Comparison of ENCODE assay signal across 21 cellular contexts in the genomic region with DNA sequence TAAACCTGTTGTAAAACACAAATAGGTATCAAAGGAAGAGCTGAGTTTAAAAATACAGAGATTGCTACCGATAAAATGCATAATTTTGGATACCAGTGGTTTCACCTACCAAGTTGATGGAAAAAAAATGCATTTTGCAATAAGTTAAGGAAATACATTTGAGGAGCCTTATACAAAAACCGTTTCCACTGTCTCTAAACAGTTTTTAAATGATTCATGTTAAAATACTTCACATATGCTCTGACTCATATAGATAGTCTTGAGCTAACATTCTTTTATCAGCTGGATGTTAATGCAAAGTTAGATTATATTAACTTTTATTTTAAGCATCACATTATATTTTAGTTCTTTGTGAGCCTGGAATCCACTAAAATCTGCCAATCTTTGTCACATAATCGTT. TPM values are rescaled to one million over a fixed set of nuclear protein-coding genes. Genes with fewer than 3 reads are reported as not detected.
DNase-seq lines count a peak whose midpoint lies in the region; ATAC-seq, FAIRE-seq and TF ChIP-seq lines count a peak whose summit lies in the region.
"Had no signal": no experiment of that assay in that cellular context is flagged by ENCODE, and none has a peak within 500 bp of the region (broad histone marks: within the 10 kb centered on the region; RNA-seq: fewer than 3 reads in every experiment).

No MANE protein-coding gene starts in this region.

- TF ChIP-seq EP300 in HepG2 (IDR thresholded peaks at IDR 0.05; ENCODE audit: low read depth in 2 of 2, low read length in 2 of 2): no peak
- TF ChIP-seq EP300 in HepG2 (CRISPR knock-in tag; IDR thresholded peaks at IDR 0.05; ENCODE audit: borderline replicate concordance): no peak

- 16% methylated on average over 3 of the region's 3 CpGs for WGBS in HepG2 (ENCODE audit: low lambda C conversion rate)

- TF ChIP-seq CTCF in AG04449 (IDR thresholded peaks at IDR 0.05; ENCODE audit: insufficient read depth, low read length, missing control alignments): no peak
- no peak for TF ChIP-seq CTCF in bronchial epithelial cell (IDR thresholded peaks at IDR 0.05; ENCODE audit: insufficient read depth, low read length, severe bottlenecking)
- TF ChIP-seq CTCF in HepG2 (CRISPR knock-in tag; IDR thresholded peaks at IDR 0.05): no peak

- POLR2A ChIA-PET in AG04449 (lab: Yijun Ruan, JAX) (interaction anchor here (1.1 kb wide), 1 partner anchor 50 kb away, joined by 3 read pairs; no protein-coding TSS in a partner anchor), HepG2 (lab: Yijun Ruan, JAX) (no interaction called here)

- TF ChIP-seq RAD21 in HepG2 (CRISPR knock-in tag; IDR thresholded peaks at IDR 0.05): no peak

- H3K79me2 ChIP-seq in HepG2 (ENCODE audit: insufficient read depth, low read length): no peaks in the 10 kb centered on the region

- H2AFZ ChIP-seq in HepG2 (ENCODE audit: low read length): no peak overlapping the region

- no peak overlapping the region for H3K4me2 ChIP-seq in HepG2 (ENCODE audit: low read depth, low read length)

- DNase-seq in AG04449 (ENCODE audit: low read depth, low spot score) (peak; percentile 26), NCI-H226 (peak; percentile 33), bronchial epithelial cell (ENCODE audit: low read depth) (peak; percentile 60), glomerular visceral epithelial cell (ENCODE audit: extremely low spot score) (peak; percentile 7), HT-29 (ENCODE audit: low spot score) (no peak), midbrain (lab: John Stamatoyannopoulos, UW) (no peak), HepG2 (ENCODE audit: low spot score) (no peak), COLO668 (lab: John Stamatoyannopoulos, UW; ENCODE audit: unreplicated experiment) (no peak)
- DNase-seq: activated CD4-positive, alpha-beta memory T cell treated with anti-CD3 and anti-CD28 coated beads for 36 hours; activated naive CD4-positive, alpha-beta T cell treated with anti-CD3 and anti-CD28 coated beads, Interleukin-2, amount 50 U/mL, for 16 hours; activated T-cell treated with anti-CD3 and anti-CD28 coated beads, Interleukin-2, amount 50 U/mL, for 24 hours; CD4-positive, CD25-positive, alpha-beta regulatory T cell; GOT3; left lung; NCI-H187 treated with DMSO at 0.1 percent for 48 hours; RPMI8226; T-helper 1 cell had no signal

- no peak for FAIRE-seq in bronchial epithelial cell (lab: Jason Lieb, UNC)
- no peak for FAIRE-seq in HepG2 (lab: Jason Lieb, UNC)
- FAIRE-seq: A204.1 had no signal

- H3K9ac ChIP-seq in HepG2 (ENCODE audit: insufficient read depth, low read depth, low read length): no peak overlapping the region

- no TSS peak for BruUV-seq in HepG2 (replicated peaks; lab: Mats Ljungman, UMichigan)

- CTCF ChIA-PET in AG04449 (lab: Yijun Ruan, JAX) (interaction anchor here (0.8 to 7.3 kb wide), 14 partner anchors 9 to 825 kb away, joined by 3 to 82 read pairs (median 4); a partner anchor contains a TSS), HepG2 (lab: Yijun Ruan, JAX; ENCODE audit: low intra/inter-chr PET ratio, low total read pairs) (no interaction called here)

- H3K27me3 ChIP-seq in bronchial epithelial cell (ENCODE audit: control insufficient read depth, insufficient read depth, low read length): no peaks in the 10 kb centered on the region
- H3K27me3 ChIP-seq in HepG2 (ENCODE audit: control insufficient read depth in 1 of 2, insufficient read depth in 2 of 2, low read length in 2 of 2): no peaks in the 10 kb centered on the region
- H3K27me3 ChIP-seq: left lung, neutrophil had no signal

- no peaks in the 10 kb centered on the region for H3K9me3 ChIP-seq in HepG2 (ENCODE audit: low read length)
- H3K9me3 ChIP-seq: left lung, neutrophil, thoracic aorta had no signal

- ATAC-seq in HepG2: no peak
- ATAC-seq: left lung had no signal

- H3K4me3 ChIP-seq in AG04449 (ENCODE audit: low read depth, low read length) (no peak overlapping the region), bronchial epithelial cell (ENCODE audit: low read depth, low read length) (no peak overlapping the region), HepG2 (replicated peaks in 1 of 3; ENCODE audit: insufficient read depth in 1 of 3, low read depth in 2 of 3, low read length in 3 of 3) (no peak overlapping the region)
- H3K4me3 ChIP-seq: left lung, thoracic aorta had no signal

- H4K20me1 ChIP-seq in HepG2 (ENCODE audit: insufficient read depth, low read length): no peaks in the 10 kb centered on the region

- intact Hi-C loops in HepG2 (cut with micrococcal nuclease; ENCODE audit: unreplicated experiment): loop anchor here (5.0 kb wide), 1 partner anchor 182 kb away; no protein-coding TSS in a partner anchor

- in situ Hi-C loops in HepG2 (cut with HindIII; ENCODE audit: extremely low pct_ligation_motif_present, low pct_unique_long_range_greater_than_20kb): loop anchor here (25.0 kb wide), 1 partner anchor 828 kb away; no protein-coding TSS in a partner anchor

- H3K36me3 ChIP-seq in bronchial epithelial cell (ENCODE audit: control insufficient read depth, insufficient read depth, low read length) (no peaks in the 10 kb centered on the region), HepG2 (replicated peaks in 1 of 2; ENCODE audit: control insufficient read depth in 1 of 2, insufficient read depth in 2 of 2, low read length in 2 of 2) (no peaks in the 10 kb centered on the region)
- H3K36me3 ChIP-seq: left lung, neutrophil, thoracic aorta had no signal

- no peak for TF ChIP-seq POLR2A in HepG2 (IDR thresholded peaks at IDR 0.05; ENCODE audit: insufficient read depth in 1 of 2, low read depth in 2 of 2, low read length in 2 of 2)

- H3K27ac ChIP-seq in HepG2 (ENCODE audit: extremely low read length, insufficient read depth, low read length): no peak overlapping the region
- H3K27ac ChIP-seq: left lung, neutrophil, thoracic aorta, VCaP had no signal

- H3K4me1 ChIP-seq in HepG2 (ENCODE audit: insufficient read depth, low read length): peaks cover 26% of the 10 kb centered on the region
- H3K4me1 ChIP-seq: left lung had no signal

TF ChIP-seq in HepG2, 621 proteins besides CTCF, POLR2A, EP300 and RAD21 (continues in another document):
- no peak for TF ChIP-seq PHF20 (CRISPR knock-in tag; IDR thresholded peaks at IDR 0.05)
- no peak for TF ChIP-seq GABPA (IDR thresholded peaks at IDR 0.05; ENCODE audit: low read depth, low read length)
- TF ChIP-seq GABPA (CRISPR knock-in tag; IDR thresholded peaks at IDR 0.05; ENCODE audit: low read depth): no peak
- TF ChIP-seq, protein P1, sequence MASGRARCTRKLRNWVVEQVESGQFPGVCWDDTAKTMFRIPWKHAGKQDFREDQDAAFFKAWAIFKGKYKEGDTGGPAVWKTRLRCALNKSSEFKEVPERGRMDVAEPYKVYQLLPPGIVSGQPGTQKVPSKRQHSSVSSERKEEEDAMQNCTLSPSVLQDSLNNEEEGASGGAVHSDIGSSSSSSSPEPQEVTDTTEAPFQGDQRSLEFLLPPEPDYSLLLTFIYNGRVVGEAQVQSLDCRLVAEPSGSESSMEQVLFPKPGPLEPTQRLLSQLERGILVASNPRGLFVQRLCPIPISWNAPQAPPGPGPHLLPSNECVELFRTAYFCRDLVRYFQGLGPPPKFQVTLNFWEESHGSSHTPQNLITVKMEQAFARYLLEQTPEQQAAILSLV (CRISPR knock-in tag; IDR thresholded peaks at IDR 0.05; ENCODE audit: borderline replicate concordance): no peak

RNA-seq across cellular contexts. Expression of a gene that starts 50.6 kb away (rescaled TPM):
- total RNA-seq in bronchial epithelial cell (41.9 and 45.6 TPM in 2 replicates), HepG2 (2016; rRNA removed; fragmentation: Illumina TruSeq; extraction: Trizol) (61.1 and 97.9 TPM in 2 replicates)
- total RNA-seq in HT-29 (2014; rRNA removed; shearing (Covaris generic)): 28.7 and 30.6 TPM in 2 replicates
- total RNA-seq in HepG2 (2016; cell fraction: cytosol; rRNA removed; fragmentation: Illumina TruSeq; extraction: Trizol; ENCODE audit: low read depth): 16.1 and 17.5 TPM in 2 replicates
- 56.4 and 90.8 TPM in 2 replicates for total RNA-seq in HepG2 (2016; cell fraction: insoluble cytoplasmic fraction; rRNA removed; fragmentation: Illumina TruSeq; extraction: Trizol)
- total RNA-seq in HepG2 (2016; cell fraction: membrane; rRNA removed; fragmentation: Illumina TruSeq; extraction: Trizol): 33.0 and 35.8 TPM in 2 replicates
- total RNA-seq in HepG2 (2016; cell fraction: nucleus; rRNA removed; fragmentation: Illumina TruSeq; extraction: Trizol): 70.8 and 73.9 TPM in 2 replicates
- polyA plus RNA-seq in HepG2 (2011; rRNA removed): 48.9 and 55.7 TPM in 2 replicates
- polyA plus RNA-seq in HepG2 (2011; cell fraction: cytosol; rRNA removed): 30.1 and 39.4 TPM in 2 replicates
- 39.5 and 42.6 TPM in 2 replicates for polyA plus RNA-seq in HepG2 (2011; cell fraction: nucleus; rRNA removed)
- 32.6 and 35.4 TPM in 2 replicates for polyA plus RNA-seq in HepG2 (2012)
- 2.2 and 2.6 TPM in 2 replicates for polyA plus RNA-seq in HepG2 (2016; cell fraction: cytosol; fragmentation: Illumina TruSeq; extraction: Trizol; ENCODE audit: low read depth)
- 64.3 and 64.9 TPM in 2 replicates for polyA plus RNA-seq in HepG2 (2016; cell fraction: insoluble cytoplasmic fraction; fragmentation: Illumina TruSeq; extraction: Trizol; ENCODE audit: low read depth)
- 7.9 and 9.7 TPM in 2 replicates for polyA plus RNA-seq in HepG2 (2016; cell fraction: membrane; fragmentation: Illumina TruSeq; extraction: Trizol; ENCODE audit: low read depth)
- polyA plus RNA-seq in HepG2 (2016; cell fraction: nucleus; fragmentation: Illumina TruSeq; extraction: Trizol; ENCODE audit: insufficient read depth, low read depth): 49.4 and 51.3 TPM in 2 replicates
- polyA minus RNA-seq in HepG2 (2011; rRNA and poly(A)+ RNA removed; ENCODE audit: low replicate concordance): 82.8 and 91.1 TPM in 2 replicates
- 62.0 and 69.7 TPM in 2 replicates for polyA minus RNA-seq in HepG2 (2011; cell fraction: cytosol; rRNA and poly(A)+ RNA removed)
- polyA minus RNA-seq in HepG2 (2011; cell fraction: nucleus; rRNA and poly(A)+ RNA removed): 141 and 147 TPM in 2 replicates

Comparison
In these comparisons a context has a peak if more than half of its experiments do, and no peak if none do; other contexts are left out.
1. DNase-seq: peak in AG04449 (single experiment), NCI-H226 (single experiment), bronchial epithelial cell (single experiment) and glomerular visceral epithelial cell (single experiment); none in HT-29 (single experiment), midbrain (single experiment), HepG2 (single experiment) and COLO668 (single experiment).